Comparison of ENCODE assay signal across 1 cellular context in the genomic region with DNA sequence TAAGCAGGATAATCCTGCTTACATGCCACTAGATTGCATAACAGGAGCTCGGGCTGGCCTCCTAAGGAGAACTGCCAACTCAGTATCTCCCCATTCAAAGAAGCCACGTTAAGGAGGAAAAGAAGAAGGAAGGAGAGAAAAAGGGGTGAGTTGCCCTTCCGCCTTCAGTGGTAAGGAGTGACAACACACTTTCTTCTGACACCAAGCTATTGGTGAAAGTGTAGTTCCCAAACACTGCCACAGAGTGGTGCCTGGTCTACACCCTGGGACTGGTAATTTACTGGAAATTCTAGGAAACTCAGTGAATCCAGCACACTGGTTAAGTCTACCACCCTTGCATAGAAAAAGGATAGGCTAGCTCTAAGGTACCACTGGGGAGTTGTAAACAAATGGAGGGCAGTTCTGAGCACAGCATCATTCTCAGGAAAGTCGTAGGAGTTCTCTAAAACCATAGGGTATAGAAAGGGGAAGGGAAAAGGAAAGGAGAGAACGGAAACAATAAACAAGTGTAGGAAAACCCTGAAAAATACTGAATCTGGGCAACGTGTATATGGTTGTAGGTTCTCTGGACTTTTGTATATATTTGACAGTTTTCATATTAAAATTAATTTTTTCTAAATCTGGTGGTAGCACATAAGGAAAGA.
TF ChIP-seq lines count a peak whose summit lies in the region.

No MANE protein-coding gene starts in this region.

TF ChIP-seq in H1, 55 proteins besides CTCF, POLR2A, EP300 and RAD21:
- no peak for TF ChIP-seq KDM5A (IDR thresholded peaks at IDR 0.05; ENCODE audit: low read length)
- TF ChIP-seq ATF2 (IDR thresholded peaks at IDR 0.05; ENCODE audit: low read length), result peak; percentile 21; the same call in 1 of the 2 replicates
- TF ChIP-seq CREB1 (IDR thresholded peaks at IDR 0.05), result peak; percentile 30; the same call in 1 of the 2 replicates
- peak; percentile 38; the same call in 1 of the 2 replicates for TF ChIP-seq YY1 (IDR thresholded peaks at IDR 0.05; ENCODE audit: low read depth, low read length)
